ENCODE assay signal across 15 cellular contexts in genomic region chr10:110835841-110836240, GRCh38. TPM values are rescaled to one million over a fixed set of nuclear protein-coding genes. Genes with fewer than 3 reads are reported as not detected.
DNase-seq lines count a peak whose midpoint lies in the region; ATAC-seq and TF ChIP-seq lines count a peak whose summit lies in the region.
"Had no signal": no experiment of that assay in that cellular context is flagged by ENCODE, and none has a peak within 500 bp of the region (broad histone marks: within the 10 kb centered on the region; RNA-seq: fewer than 3 reads in every experiment).

No MANE protein-coding gene starts in this region.

- H3K9ac ChIP-seq in BLaER1 treated with 17β-estradiol and CSF1 and Interleukin-3, amounts not matched to agents 10 nM and 100 nM, result no peak overlapping the region
- H3K9ac ChIP-seq in parathyroid adenoma, result peak overlapping the region; percentile 22

- H3K4me1 ChIP-seq in BLaER1 treated with 17β-estradiol and CSF1 and Interleukin-3, amounts not matched to agents 10 nM and 100 nM, result peaks cover 9 to 47% (median 29%) of the 10 kb centered on the region in 10 experiments
- peaks cover 37 to 90% (median 47%) of the 10 kb centered on the region in 3 donors for H3K4me1 ChIP-seq in esophagus squamous epithelium
- H3K4me1 ChIP-seq in parathyroid adenoma, result peaks cover 60% of the 10 kb centered on the region
- H3K4me1 ChIP-seq: HAP-1, SJSA1 had no signal

- no peak overlapping the region for H3K4me3 ChIP-seq in BLaER1 treated with 17β-estradiol and CSF1 and Interleukin-3, amounts not matched to agents 10 nM and 100 nM
- H3K4me3 ChIP-seq in esophagus squamous epithelium (peak overlapping the region; percentile 0 to 41 (median 38)), parathyroid adenoma (ENCODE audit: low read depth, low read length) (peak overlapping the region; percentile 0)
- H3K4me3 ChIP-seq: HAP-1, SJSA1 had no signal

- H2AFZ ChIP-seq in parathyroid adenoma, result peak overlapping the region; percentile 75

- peaks cover 3% of the 10 kb centered on the region for H3K79me2 ChIP-seq in parathyroid adenoma

- DNase-seq in T-cell (no peak), esophagus squamous epithelium (lab: John Stamatoyannopoulos, UW) (no peak), Ammon's horn (ENCODE audit: low spot score) (no peak)
- no peak for DNase-seq in natural killer cell treated with Interleukin-12 subunit alpha and Interleukin-12 subunit beta and Interleukin-15 and Interleukin-18, amount 100 ng/mL, for 72 hours (ENCODE audit: low spot score)
- DNase-seq: activated CD4-positive, alpha-beta memory T cell treated with anti-CD3 and anti-CD28 coated beads, Interleukin-2, amount 10 ng/mL, durations not matched to agents 7 days and 5 days; activated gamma-delta T cell; caudate nucleus; NCI-H1105; NCI-H2227 treated with DMSO at 0.1 percent for 48 hours had no signal

- no peaks in the 10 kb centered on the region; a peak in 1 of 22 replicates for H3K27me3 ChIP-seq in BLaER1 treated with 17β-estradiol and CSF1 and Interleukin-3, amounts not matched to agents 10 nM and 100 nM
- no peaks in the 10 kb centered on the region for H3K27me3 ChIP-seq in esophagus squamous epithelium
- no peaks in the 10 kb centered on the region for H3K27me3 ChIP-seq in parathyroid adenoma (ENCODE audit: control insufficient read depth, insufficient read depth, low read length)
- H3K27me3 ChIP-seq: SJSA1 had no signal

- no peaks in the 10 kb centered on the region for H3K9me3 ChIP-seq in BLaER1 treated with 17β-estradiol and CSF1 and Interleukin-3, amounts not matched to agents 10 nM and 100 nM (replicated peaks in 1 of 11)
- no peaks in the 10 kb centered on the region for H3K9me3 ChIP-seq in esophagus squamous epithelium
- no peaks in the 10 kb centered on the region for H3K9me3 ChIP-seq in parathyroid adenoma (ENCODE audit: control insufficient read depth, low read length)
- H3K9me3 ChIP-seq: HAP-1, SJSA1 had no signal

- H3K27ac ChIP-seq in BLaER1 treated with 17β-estradiol and CSF1 and Interleukin-3, amounts not matched to agents 10 nM and 100 nM, result peak overlapping the region in 1 of 11 experiments; percentile 4; a peak in 2 of 22 replicates
- H3K27ac ChIP-seq in esophagus squamous epithelium (peak overlapping the region; percentile 74 to 91 (median 90)), parathyroid adenoma (peak overlapping the region; percentile 77)
- H3K27ac ChIP-seq: SJSA1 had no signal

- peak overlapping the region in 9 of 11 experiments; percentile 5 to 50 (median 40); a peak in 10 of 22 replicates for H3K4me2 ChIP-seq in BLaER1 treated with 17β-estradiol and CSF1 and Interleukin-3, amounts not matched to agents 10 nM and 100 nM
- H3K4me2 ChIP-seq in parathyroid adenoma (ENCODE audit: low read length), result peak overlapping the region; percentile 29

- intact Hi-C loops in esophagus squamous epithelium (cut with DNase I), result no loop called here

- no peaks in the 10 kb centered on the region for H3K27me3 Mint-ChIP-seq in T-cell
- H3K27me3 Mint-ChIP-seq in natural killer cell treated with Interleukin-12 subunit alpha and Interleukin-12 subunit beta and Interleukin-15 and Interleukin-18, amount 100 ng/mL, for 72 hours, result peaks cover 0 to 5% of the 10 kb centered on the region in 2 donors
- H3K27me3 Mint-ChIP-seq: activated CD4-positive, alpha-beta memory T cell treated with anti-CD3 and anti-CD28 coated beads, Interleukin-2, amount 10 ng/mL, durations not matched to agents 7 days and 5 days had no signal

- ATAC-seq in T-cell (replicated peaks in 1 of 4), result no peak
- ATAC-seq in GM18868 (IDR thresholded peaks at IDR 0.05; ENCODE audit: unreplicated experiment), result no peak
- ATAC-seq in natural killer cell treated with Interleukin-12 subunit alpha and Interleukin-12 subunit beta and Interleukin-15 and Interleukin-18, amount 100 ng/mL, for 72 hours, result no peak
- ATAC-seq in HG03442 (IDR thresholded peaks at IDR 0.05; ENCODE audit: unreplicated experiment), result no peak

- H3K27ac Mint-ChIP-seq in T-cell, result peak overlapping the region; percentile 36 to 87
- H3K27ac Mint-ChIP-seq in natural killer cell treated with Interleukin-12 subunit alpha and Interleukin-12 subunit beta and Interleukin-15 and Interleukin-18, amount 100 ng/mL, for 72 hours, result peak overlapping the region in 1 of 2 donors; percentile 38
- H3K27ac Mint-ChIP-seq: activated CD4-positive, alpha-beta memory T cell treated with anti-CD3 and anti-CD28 coated beads, Interleukin-2, amount 10 ng/mL, durations not matched to agents 7 days and 5 days had no signal

- POLR2A ChIA-PET in T-cell (lab: Charles Lee), result no interaction called here

- no peak for TF ChIP-seq POLR2A in esophagus squamous epithelium (IDR thresholded peaks at IDR 0.05)

- no peaks in the 10 kb centered on the region for H3K36me3 ChIP-seq in BLaER1 treated with 17β-estradiol and CSF1 and Interleukin-3, amounts not matched to agents 10 nM and 100 nM
- H3K36me3 ChIP-seq in esophagus squamous epithelium (no peaks in the 10 kb centered on the region), parathyroid adenoma (ENCODE audit: control insufficient read depth, insufficient read depth, low read length) (no peaks in the 10 kb centered on the region)
- H3K36me3 ChIP-seq: HAP-1 had no signal

- H3K4me3 Mint-ChIP-seq in T-cell, result peak overlapping the region in 1 of 3 donors; percentile 69
- no peak overlapping the region for H3K4me3 Mint-ChIP-seq in natural killer cell treated with Interleukin-12 subunit alpha and Interleukin-12 subunit beta and Interleukin-15 and Interleukin-18, amount 100 ng/mL, for 72 hours
- H3K4me3 Mint-ChIP-seq: activated CD4-positive, alpha-beta memory T cell treated with anti-CD3 and anti-CD28 coated beads, Interleukin-2, amount 10 ng/mL, durations not matched to agents 7 days and 5 days had no signal

- no peaks in the 10 kb centered on the region for H3K9me3 Mint-ChIP-seq in T-cell
- no peaks in the 10 kb centered on the region for H3K9me3 Mint-ChIP-seq in natural killer cell treated with Interleukin-12 subunit alpha and Interleukin-12 subunit beta and Interleukin-15 and Interleukin-18, amount 100 ng/mL, for 72 hours
- H3K9me3 Mint-ChIP-seq: activated CD4-positive, alpha-beta memory T cell treated with anti-CD3 and anti-CD28 coated beads, Interleukin-2, amount 10 ng/mL, durations not matched to agents 7 days and 5 days had no signal

- H3K36me3 Mint-ChIP-seq in T-cell, result no peaks in the 10 kb centered on the region
- no peaks in the 10 kb centered on the region for H3K36me3 Mint-ChIP-seq in natural killer cell treated with Interleukin-12 subunit alpha and Interleukin-12 subunit beta and Interleukin-15 and Interleukin-18, amount 100 ng/mL, for 72 hours

- no peaks in the 10 kb centered on the region for H4K20me1 ChIP-seq in BLaER1 treated with 17β-estradiol and CSF1 and Interleukin-3, amounts not matched to agents 10 nM and 100 nM

- WGBS in esophagus squamous epithelium, 2 donors, result 29 to 48% methylated on average over 4 to 7 of the region's 7 CpGs

- CTCF ChIA-PET in T-cell (lab: Charles Lee), result interaction anchor here in 1 of 2 donors (0.7 kb wide), 1 partner anchor 26 kb away, joined by 8 read pairs; no protein-coding TSS in a partner anchor

- no peak for TF ChIP-seq CTCF in esophagus squamous epithelium (IDR thresholded peaks at IDR 0.05)
- TF ChIP-seq CTCF in parathyroid adenoma (IDR thresholded peaks at IDR 0.05), result no peak

- peaks cover 46 to 50% (median 46%) of the 10 kb centered on the region in 3 donors for H3K4me1 Mint-ChIP-seq in T-cell
- no peaks in the 10 kb centered on the region for H3K4me1 Mint-ChIP-seq in natural killer cell treated with Interleukin-12 subunit alpha and Interleukin-12 subunit beta and Interleukin-15 and Interleukin-18, amount 100 ng/mL, for 72 hours (ENCODE audit: low read depth in 2 of 2)

RNA-seq across cellular contexts. Expression of gene PDCD4, which starts 35.9 kb away (rescaled TPM):
- total RNA-seq in T-cell (100 to 1,000 TPM; 239 to 335 (median 309) TPM), esophagus squamous epithelium (100 to 1,000 TPM in 3 of 4 donors, 10 to 100 TPM in 1; 68.3 to 299 (median 171) TPM)
- 10 to 100 TPM; 36.7 to 48.6 TPM for total RNA-seq in natural killer cell treated with Interleukin-12 subunit alpha and Interleukin-12 subunit beta and Interleukin-15 and Interleukin-18, amount 100 ng/mL, for 72 hours

Comparison
In these comparisons a context has a peak if more than half of its experiments do, and no peak if none do; other contexts are left out.
1. H3K4me3 ChIP-seq: peak in esophagus squamous epithelium (4 of 4) and parathyroid adenoma (single experiment); none in BLaER1 treated with 17β-estradiol and CSF1 and Interleukin-3, amounts not matched to agents 10 nM and 100 nM (0 of 10).